1 cellular context compared by ENCODE assay signal in the genomic region with DNA sequence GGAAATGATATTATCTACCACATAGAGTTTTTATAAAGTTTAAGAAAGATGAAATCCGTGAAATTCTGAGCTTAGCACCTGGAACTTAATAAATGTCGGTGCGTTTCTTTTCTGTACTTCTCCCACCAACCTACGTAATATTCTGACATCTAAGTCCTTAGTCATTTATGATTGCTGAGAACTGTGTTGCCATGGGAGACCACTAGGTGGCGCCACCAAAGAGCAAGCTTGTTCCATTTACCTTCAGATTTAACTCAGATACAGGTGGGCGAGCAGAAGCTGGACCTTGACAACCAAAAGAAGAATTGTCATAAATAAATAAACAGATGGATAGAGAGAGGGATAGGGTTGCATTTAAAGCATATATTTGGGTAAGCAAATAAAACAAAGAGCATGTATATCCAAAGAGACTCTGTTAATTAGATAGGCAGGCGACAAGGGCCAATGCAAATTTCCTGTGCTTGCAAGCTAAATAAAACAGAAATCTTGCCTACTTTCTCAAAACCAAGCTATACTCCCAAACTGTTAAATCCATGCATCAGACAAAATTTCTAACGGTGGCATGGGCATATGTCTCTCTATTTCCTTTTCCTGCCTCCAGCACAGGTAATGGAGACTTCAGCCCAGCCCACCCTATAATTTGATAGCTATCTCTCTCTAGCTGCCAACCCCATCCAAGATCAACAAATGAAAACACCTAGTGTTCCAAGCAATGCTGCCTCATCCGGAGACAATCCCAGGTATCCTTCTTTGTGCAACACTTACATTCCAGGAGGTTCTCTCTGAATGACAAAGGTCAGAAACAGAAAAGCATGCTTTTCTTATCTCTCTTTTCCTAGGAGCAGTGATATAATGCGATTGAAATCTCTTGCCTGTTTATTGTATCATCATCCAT.
TF ChIP-seq lines count a peak whose summit lies in the region.

No MANE protein-coding gene starts in this region.

TF ChIP-seq in WTC11, 78 proteins besides CTCF, POLR2A, EP300 and RAD21 (continued from another document):
- TF ChIP-seq IRF1 (CRISPR knock-in tag; IDR thresholded peaks at IDR 0.05) (no peak), ATF6 (CRISPR knock-in tag; IDR thresholded peaks at IDR 0.05) (no peak), CDX4 (CRISPR knock-in tag; IDR thresholded peaks at IDR 0.05; ENCODE audit: borderline replicate concordance) (no peak), ATF2 (CRISPR knock-in tag; IDR thresholded peaks at IDR 0.05; ENCODE audit: borderline replicate concordance, low read depth) (no peak), OVOL2 (CRISPR knock-in tag; IDR thresholded peaks at IDR 0.05; ENCODE audit: borderline replicate concordance) (no peak), ZNF317 (CRISPR knock-in tag; IDR thresholded peaks at IDR 0.05; ENCODE audit: borderline replicate concordance, low read depth) (no peak)
